In the genomic region with DNA sequence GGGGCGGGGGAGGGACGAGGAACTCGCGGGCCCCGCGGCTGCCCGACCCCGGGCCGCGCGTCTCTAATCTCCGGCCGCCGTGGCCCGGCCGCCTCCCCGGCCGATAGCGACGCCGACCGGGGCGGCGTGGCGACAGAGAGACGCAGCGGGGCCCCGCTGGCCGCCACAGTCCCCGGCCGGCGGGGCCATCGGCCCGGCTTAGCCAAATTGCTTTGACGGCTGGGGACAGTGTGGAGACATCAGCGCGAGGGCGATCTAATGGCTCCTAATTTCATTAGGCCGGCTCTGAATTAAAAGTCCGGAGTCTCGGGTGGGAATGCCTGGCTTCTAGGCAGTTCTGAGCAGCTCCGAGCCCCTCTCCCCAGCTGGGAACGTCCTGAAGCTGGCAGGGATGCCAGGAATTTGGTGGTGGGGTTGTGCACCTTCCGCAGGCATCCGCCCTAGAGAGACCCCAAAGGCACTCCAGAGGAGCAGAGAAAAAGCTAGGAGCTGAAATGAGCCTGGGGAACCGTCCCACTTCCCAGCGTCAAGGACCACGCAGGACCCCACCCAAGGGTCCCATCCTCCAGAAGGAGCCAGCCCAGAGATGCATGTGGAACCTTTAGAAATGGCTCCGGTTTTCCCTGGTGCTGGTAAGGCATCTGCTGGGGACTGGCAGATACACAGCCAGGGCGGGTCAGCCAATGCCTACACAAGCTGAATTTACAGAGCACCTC, we compare ENCODE assay signal across 22 cellular contexts. TPM values are rescaled to one million over a fixed set of nuclear protein-coding genes. Genes with fewer than 3 reads are reported as not detected.
DNase-seq lines count a peak whose midpoint lies in the region; ATAC-seq and TF ChIP-seq lines count a peak whose summit lies in the region.
"Had no signal": no experiment of that assay in that cellular context is flagged by ENCODE, and none has a peak within 500 bp of the region (broad histone marks: within the 10 kb centered on the region; RNA-seq: fewer than 3 reads in every experiment).

No MANE protein-coding gene starts in this region.

- no peaks in the 10 kb centered on the region for H3K27me3 ChIP-seq in fibroblast of lung (ENCODE audit: control insufficient read depth, insufficient read depth, low read length)
- H3K27me3 ChIP-seq: testis had no signal

- peaks cover 41% of the 10 kb centered on the region for H3K4me1 ChIP-seq in fibroblast of lung (ENCODE audit: control insufficient read depth, extremely low read depth, insufficient read depth, low read length)
- H3K4me1 ChIP-seq: testis had no signal

- peak overlapping the region; percentile 28 for H3K4me3 Mint-ChIP-seq in mesothelial cell of epicardium
- H3K4me3 Mint-ChIP-seq: activated naive CD4-positive, alpha-beta T cell treated with anti-CD3 and anti-CD28 coated beads for 36 hours; CD4-positive, alpha-beta memory T cell; stimulated activated memory B cell treated with anti-CD40 and anti-IgM and Interleukin-4, amounts not matched to agents 10 μg/mL and 1 μg/mL and 100 μg/mL, for 72 hours; T-cell had no signal

- ATAC-seq in GM19463 (IDR thresholded peaks at IDR 0.05; ENCODE audit: unreplicated experiment), result no peak
- ATAC-seq: mucosa of descending colon; stimulated activated memory B cell treated with anti-CD40 and anti-IgM and Interleukin-4, amounts not matched to agents 10 μg/mL and 1 μg/mL and 100 μg/mL, for 72 hours; T-cell had no signal

- peak overlapping the region; percentile 21; the same call in 1 of the 2 replicates for H3K4me3 ChIP-seq in LNCaP clone FGC (ENCODE audit: low read depth, low read length)
- peak overlapping the region; percentile 40 to 86 (median 62) for H3K4me3 ChIP-seq in fibroblast of lung (replicated peaks in 1 of 4; ENCODE audit: control extremely low read depth in 1 of 4, insufficient read depth in 1 of 4, low read depth in 3 of 4, low read length in 4 of 4)
- H3K4me3 ChIP-seq: mucosa of descending colon, testis had no signal

- H3K9me3 Mint-ChIP-seq in mesothelial cell of epicardium, result no peaks in the 10 kb centered on the region
- H3K9me3 Mint-ChIP-seq: activated naive CD4-positive, alpha-beta T cell treated with anti-CD3 and anti-CD28 coated beads for 36 hours had no signal

- peaks cover 31% of the 10 kb centered on the region for H3K4me1 Mint-ChIP-seq in mesothelial cell of epicardium
- H3K4me1 Mint-ChIP-seq: stimulated activated memory B cell treated with anti-CD40 and anti-IgM and Interleukin-4, amounts not matched to agents 10 μg/mL and 1 μg/mL and 100 μg/mL, for 72 hours; T-cell had no signal

- no peak for TF ChIP-seq CTCF in LNCaP clone FGC (IDR thresholded peaks at IDR 0.05; ENCODE audit: control insufficient read depth, extremely low read depth, insufficient read depth)
- TF ChIP-seq CTCF in fibroblast of lung (conservative IDR thresholded peaks at IDR 0.05 in 1 of 2, IDR thresholded peaks at IDR 0.05 in 1 of 2; ENCODE audit: low read depth in 1 of 2, low read length in 2 of 2), result no peak
- TF ChIP-seq CTCF in mesothelial cell of epicardium (IDR thresholded peaks at IDR 0.05; ENCODE audit: unreplicated experiment), result no peak

- H3K9me3 ChIP-seq in fibroblast of lung (ENCODE audit: control insufficient read depth, insufficient read depth, low read depth, low read length), result no peaks in the 10 kb centered on the region
- H3K9me3 ChIP-seq: mucosa of descending colon, testis had no signal

- H3K4me2 ChIP-seq in fibroblast of lung (ENCODE audit: extremely low read depth, insufficient read depth, low read length), result peak overlapping the region; percentile 93

- peaks cover 95% of the 10 kb centered on the region for H3K79me2 ChIP-seq in fibroblast of lung (ENCODE audit: control insufficient read depth, insufficient read depth, low read length)

- H3K27me3 Mint-ChIP-seq in mesothelial cell of epicardium (ENCODE audit: low read depth), result peaks cover 98% of the 10 kb centered on the region

- H2AFZ ChIP-seq in fibroblast of lung (ENCODE audit: low read length), result no peak overlapping the region

- H3K36me3 ChIP-seq in fibroblast of lung (ENCODE audit: control insufficient read depth, insufficient read depth, low read length), result peaks cover 16% of the 10 kb centered on the region

- peak overlapping the region; percentile 90 for H3K27ac ChIP-seq in fibroblast of lung (ENCODE audit: insufficient read depth, low read length)
- H3K27ac ChIP-seq: testis had no signal

- peak overlapping the region; percentile 47 for H3K27ac Mint-ChIP-seq in mesothelial cell of epicardium
- H3K27ac Mint-ChIP-seq: activated naive CD4-positive, alpha-beta T cell treated with anti-CD3 and anti-CD28 coated beads for 36 hours; CD4-positive, alpha-beta memory T cell; stimulated activated memory B cell treated with anti-CD40 and anti-IgM and Interleukin-4, amounts not matched to agents 10 μg/mL and 1 μg/mL and 100 μg/mL, for 72 hours; T-cell had no signal

- H3K9ac ChIP-seq in fibroblast of lung (ENCODE audit: insufficient read depth, low read length), result peak overlapping the region; percentile 65

- H4K20me1 ChIP-seq in fibroblast of lung (ENCODE audit: control insufficient read depth, extremely low read depth, insufficient read depth, low read length), result no peaks in the 10 kb centered on the region

- DNase-seq in EL (peak; percentile 62), LNCaP clone FGC (ENCODE audit: low read depth) (no peak), fibroblast of lung (ENCODE audit: low read depth in 2 of 2) (peak in 1 of 2 donors; percentile 66), mesothelial cell of epicardium (ENCODE audit: low spot score in 2 of 2, unreplicated experiment in 2 of 2) (no peak), NCI-H2171 (lab: John Stamatoyannopoulos, UW) (no peak), NCI-H187 (lab: John Stamatoyannopoulos, UW) (no peak), globus pallidus (ENCODE audit: low spot score) (no peak)
- DNase-seq: activated CD4-positive, alpha-beta T cell treated with anti-CD3 and anti-CD28 coated beads, Interleukin-2, amount 50 U/mL, for 4 hours; activated naive CD4-positive, alpha-beta T cell treated with anti-CD3 and anti-CD28 coated beads for 36 hours; activated T-cell treated with anti-CD3 and anti-CD28 coated beads for 4 hours; aorta; CD4-positive, alpha-beta memory T cell; Kasumi-1; mucosa of descending colon; NCI-H1105; NCI-H524; stimulated activated CD4-positive, alpha-beta T cell treated with anti-CD3 and anti-CD28 coated beads, Interleukin-15, amount 100 ng/mL, for 24 hours; T-cell; testis had no signal

- H3K36me3 Mint-ChIP-seq in mesothelial cell of epicardium, result no peaks in the 10 kb centered on the region
- H3K36me3 Mint-ChIP-seq: CD4-positive, alpha-beta memory T cell; stimulated activated memory B cell treated with anti-CD40 and anti-IgM and Interleukin-4, amounts not matched to agents 10 μg/mL and 1 μg/mL and 100 μg/mL, for 72 hours; T-cell had no signal

RNA-seq across cellular contexts. Expression of a gene that starts 9.6 kb away (rescaled TPM):
- 13.1 and 16.8 TPM in 2 replicates for total RNA-seq in fibroblast of lung
- 15.9 and 19.4 TPM in 2 replicates for polyA plus RNA-seq in fibroblast of lung
- polyA plus RNA-seq in fibroblast of lung (2012), result 11.2 and 14.7 TPM in 2 replicates
- polyA minus RNA-seq in fibroblast of lung (ENCODE audit: low replicate concordance), result 29.6 and 41.9 TPM in 2 replicates
- 8.4 to 9.7 TPM (median 9.3 TPM) in 3 replicates for total RNA-seq in mesothelial cell of epicardium
- total RNA-seq: activated naive CD4-positive, alpha-beta T cell treated with anti-CD3 and anti-CD28 coated beads for 36 hours; CD4-positive, alpha-beta memory T cell; mucosa of descending colon; renal cortical epithelial cell had no signal
- polyA plus RNA-seq: CD4-positive, alpha-beta memory T cell had no signal
